In genomic region chr1:164087893-164088292, GRCh38 we compare ENCODE assay signal across 3 cellular contexts.
TF ChIP-seq lines count a peak whose summit lies in the region.

No MANE protein-coding gene starts in this region.

TF ChIP-seq in GM23338, 12 proteins besides CTCF, POLR2A, EP300 and RAD21 (continues in another document):
- TF ChIP-seq, protein P1, sequence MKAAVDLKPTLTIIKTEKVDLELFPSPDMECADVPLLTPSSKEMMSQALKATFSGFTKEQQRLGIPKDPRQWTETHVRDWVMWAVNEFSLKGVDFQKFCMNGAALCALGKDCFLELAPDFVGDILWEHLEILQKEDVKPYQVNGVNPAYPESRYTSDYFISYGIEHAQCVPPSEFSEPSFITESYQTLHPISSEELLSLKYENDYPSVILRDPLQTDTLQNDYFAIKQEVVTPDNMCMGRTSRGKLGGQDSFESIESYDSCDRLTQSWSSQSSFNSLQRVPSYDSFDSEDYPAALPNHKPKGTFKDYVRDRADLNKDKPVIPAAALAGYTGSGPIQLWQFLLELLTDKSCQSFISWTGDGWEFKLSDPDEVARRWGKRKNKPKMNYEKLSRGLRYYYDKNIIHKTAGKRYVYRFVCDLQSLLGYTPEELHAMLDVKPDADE (IDR thresholded peaks at IDR 0.05): no peak
- TF ChIP-seq POLR2AphosphoS5 (IDR thresholded peaks at IDR 0.05; ENCODE audit: low read depth) (no peak), EZH2 (IDR thresholded peaks at IDR 0.05; ENCODE audit: low read depth, unreplicated experiment) (no peak), JUNB (IDR thresholded peaks at IDR 0.05; ENCODE audit: unreplicated experiment) (no peak), NANOG (IDR thresholded peaks at IDR 0.05; ENCODE audit: borderline replicate concordance) (no peak), CREB1 (CRISPR knock-in tag; IDR thresholded peaks at IDR 0.05; ENCODE audit: low read depth) (no peak), STAT1 (IDR thresholded peaks at IDR 0.05; ENCODE audit: unreplicated experiment) (no peak)
- TF ChIP-seq, protein P2, sequence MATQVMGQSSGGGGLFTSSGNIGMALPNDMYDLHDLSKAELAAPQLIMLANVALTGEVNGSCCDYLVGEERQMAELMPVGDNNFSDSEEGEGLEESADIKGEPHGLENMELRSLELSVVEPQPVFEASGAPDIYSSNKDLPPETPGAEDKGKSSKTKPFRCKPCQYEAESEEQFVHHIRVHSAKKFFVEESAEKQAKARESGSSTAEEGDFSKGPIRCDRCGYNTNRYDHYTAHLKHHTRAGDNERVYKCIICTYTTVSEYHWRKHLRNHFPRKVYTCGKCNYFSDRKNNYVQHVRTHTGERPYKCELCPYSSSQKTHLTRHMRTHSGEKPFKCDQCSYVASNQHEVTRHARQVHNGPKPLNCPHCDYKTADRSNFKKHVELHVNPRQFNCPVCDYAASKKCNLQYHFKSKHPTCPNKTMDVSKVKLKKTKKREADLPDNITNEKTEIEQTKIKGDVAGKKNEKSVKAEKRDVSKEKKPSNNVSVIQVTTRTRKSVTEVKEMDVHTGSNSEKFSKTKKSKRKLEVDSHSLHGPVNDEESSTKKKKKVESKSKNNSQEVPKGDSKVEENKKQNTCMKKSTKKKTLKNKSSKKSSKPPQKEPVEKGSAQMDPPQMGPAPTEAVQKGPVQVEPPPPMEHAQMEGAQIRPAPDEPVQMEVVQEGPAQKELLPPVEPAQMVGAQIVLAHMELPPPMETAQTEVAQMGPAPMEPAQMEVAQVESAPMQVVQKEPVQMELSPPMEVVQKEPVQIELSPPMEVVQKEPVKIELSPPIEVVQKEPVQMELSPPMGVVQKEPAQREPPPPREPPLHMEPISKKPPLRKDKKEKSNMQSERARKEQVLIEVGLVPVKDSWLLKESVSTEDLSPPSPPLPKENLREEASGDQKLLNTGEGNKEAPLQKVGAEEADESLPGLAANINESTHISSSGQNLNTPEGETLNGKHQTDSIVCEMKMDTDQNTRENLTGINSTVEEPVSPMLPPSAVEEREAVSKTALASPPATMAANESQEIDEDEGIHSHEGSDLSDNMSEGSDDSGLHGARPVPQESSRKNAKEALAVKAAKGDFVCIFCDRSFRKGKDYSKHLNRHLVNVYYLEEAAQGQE (IDR thresholded peaks at IDR 0.05; ENCODE audit: unreplicated experiment): no peak

TF ChIP-seq in H1, 55 proteins besides CTCF, POLR2A, EP300 and RAD21:
- TF ChIP-seq RXRA (IDR thresholded peaks at IDR 0.05; ENCODE audit: insufficient read depth, low read depth, low read length): no peak
- no peak for TF ChIP-seq EZH2 (IDR thresholded peaks at IDR 0.05; ENCODE audit: low read depth, low read length, severe bottlenecking)
- TF ChIP-seq SIX5 (IDR thresholded peaks at IDR 0.05; ENCODE audit: low read depth, low read length): no peak
TF ChIP-seq in H1: peak in this region for 0.

TF ChIP-seq in neural cell, 6 proteins besides CTCF, POLR2A, EP300 and RAD21:
- TF ChIP-seq SMC3 (conservative IDR thresholded peaks at IDR 0.05; ENCODE audit: poor library complexity): no peak
- TF ChIP-seq, protein P2 (IDR thresholded peaks at IDR 0.05; ENCODE audit: borderline replicate concordance): no peak
- no peak for TF ChIP-seq MXI1 (conservative IDR thresholded peaks at IDR 0.05; ENCODE audit: poor library complexity, severe bottlenecking)
- TF ChIP-seq POLR2AphosphoS5 (IDR thresholded peaks at IDR 0.05): no peak
TF ChIP-seq in neural cell: peak in this region for 0.
